8 cellular contexts compared by ENCODE assay signal in genomic region chr5:58582004-58582403, GRCh38. TPM values are rescaled to one million over a fixed set of nuclear protein-coding genes. Genes with fewer than 3 reads are reported as not detected.
DNase-seq lines count a peak whose midpoint lies in the region; FAIRE-seq and TF ChIP-seq lines count a peak whose summit lies in the region.

No MANE protein-coding gene starts in this region.

- POLR2A ChIA-PET in RWPE1 (lab: Yijun Ruan, JAX; ENCODE audit: low non-redundant PET): no interaction called here

- H3K79me2 ChIP-seq in fibroblast of lung (ENCODE audit: control insufficient read depth, insufficient read depth, low read length): no peaks in the 10 kb centered on the region

- no peak for DNase-seq in activated CD4-positive, alpha-beta T cell treated with anti-CD3 and anti-CD28 coated beads, Interleukin-2, amount 10 ng/mL, durations not matched to agents 24 days and 14 days
- no peak for DNase-seq in activated CD4-positive, alpha-beta T cell treated with anti-CD3 and anti-CD28 coated beads, Interleukin-2, amount 50 U/mL, for 48 hours
- DNase-seq in RWPE1 (ENCODE audit: low spot score) (peak; percentile 4), fibroblast of lung (ENCODE audit: low read depth in 2 of 2) (no peak), progenitor cell of endocrine pancreas (ENCODE audit: low spot score, unreplicated experiment) (peak; percentile 22), HTR-8/SVneo (ENCODE audit: insufficient read length, low spot score) (no peak), SIG-M5 (lab: John Stamatoyannopoulos, UW) (no peak)
- DNase-seq in effector CD8-positive, alpha-beta T cell (lab: John Stamatoyannopoulos, UW): no peak

- no peak overlapping the region for H3K27ac ChIP-seq in RWPE1
- no peak overlapping the region for H3K27ac ChIP-seq in fibroblast of lung (ENCODE audit: insufficient read depth, low read length)

- H3K9ac ChIP-seq in fibroblast of lung (ENCODE audit: insufficient read depth, low read length): no peak overlapping the region

- no peaks in the 10 kb centered on the region for H3K36me3 ChIP-seq in fibroblast of lung (ENCODE audit: control insufficient read depth, insufficient read depth, low read length)

- H3K27me3 ChIP-seq in fibroblast of lung (ENCODE audit: control insufficient read depth, insufficient read depth, low read length): peaks cover 2% of the 10 kb centered on the region

- H3K36me3 Mint-ChIP-seq in activated CD4-positive, alpha-beta T cell treated with anti-CD3 and anti-CD28 coated beads, Interleukin-2, amount 10 ng/mL, durations not matched to agents 24 days and 14 days (ENCODE audit: low read depth): no peaks in the 10 kb centered on the region
- no peaks in the 10 kb centered on the region for H3K36me3 Mint-ChIP-seq in progenitor cell of endocrine pancreas (ENCODE audit: insufficient read depth)

- peak overlapping the region; percentile 81 for H3K4me2 ChIP-seq in fibroblast of lung (ENCODE audit: extremely low read depth, insufficient read depth, low read length)

- H3K4me3 ChIP-seq in fibroblast of lung (replicated peaks in 1 of 4; ENCODE audit: control extremely low read depth in 1 of 4, insufficient read depth in 1 of 4, low read depth in 3 of 4, low read length in 4 of 4): peak overlapping the region; percentile 12 to 77 (median 52)

- peaks cover 44% of the 10 kb centered on the region for H3K27me3 Mint-ChIP-seq in activated CD4-positive, alpha-beta T cell treated with anti-CD3 and anti-CD28 coated beads, Interleukin-2, amount 10 ng/mL, durations not matched to agents 24 days and 14 days
- H3K27me3 Mint-ChIP-seq in progenitor cell of endocrine pancreas: peaks cover 7% of the 10 kb centered on the region

- CTCF ChIA-PET in RWPE1 (lab: Yijun Ruan, JAX): no interaction called here

- intact Hi-C loops in activated CD4-positive, alpha-beta T cell treated with anti-CD3 and anti-CD28 coated beads, Interleukin-2, amount 10 ng/mL, durations not matched to agents 24 days and 14 days (cut with micrococcal nuclease): no loop called here

- H3K9me3 ChIP-seq in fibroblast of lung (ENCODE audit: control insufficient read depth, insufficient read depth, low read depth, low read length): no peaks in the 10 kb centered on the region

- H3K4me1 Mint-ChIP-seq in activated CD4-positive, alpha-beta T cell treated with anti-CD3 and anti-CD28 coated beads, Interleukin-2, amount 10 ng/mL, durations not matched to agents 24 days and 14 days: peaks cover 10% of the 10 kb centered on the region
- peaks cover 14% of the 10 kb centered on the region for H3K4me1 Mint-ChIP-seq in progenitor cell of endocrine pancreas (ENCODE audit: low read depth)

- H3K9me3 Mint-ChIP-seq in activated CD4-positive, alpha-beta T cell treated with anti-CD3 and anti-CD28 coated beads, Interleukin-2, amount 10 ng/mL, durations not matched to agents 24 days and 14 days: peaks cover 3% of the 10 kb centered on the region
- no peaks in the 10 kb centered on the region for H3K9me3 Mint-ChIP-seq in progenitor cell of endocrine pancreas (ENCODE audit: low read depth)

- no peaks in the 10 kb centered on the region for H4K20me1 ChIP-seq in fibroblast of lung (ENCODE audit: control insufficient read depth, extremely low read depth, insufficient read depth, low read length)

- FAIRE-seq in HTR-8/SVneo (lab: Jason Lieb, UNC): no peak

- H3K4me1 ChIP-seq in fibroblast of lung (ENCODE audit: control insufficient read depth, extremely low read depth, insufficient read depth, low read length): no peaks in the 10 kb centered on the region

- H3K4me3 Mint-ChIP-seq in activated CD4-positive, alpha-beta T cell treated with anti-CD3 and anti-CD28 coated beads, Interleukin-2, amount 10 ng/mL, durations not matched to agents 24 days and 14 days: peak overlapping the region; percentile 80
- H3K4me3 Mint-ChIP-seq in progenitor cell of endocrine pancreas (ENCODE audit: low read depth): peak overlapping the region; percentile 89

- no peak overlapping the region for H3K27ac Mint-ChIP-seq in activated CD4-positive, alpha-beta T cell treated with anti-CD3 and anti-CD28 coated beads, Interleukin-2, amount 10 ng/mL, durations not matched to agents 24 days and 14 days
- peak overlapping the region; percentile 88 for H3K27ac Mint-ChIP-seq in progenitor cell of endocrine pancreas

- TF ChIP-seq CTCF in RWPE1 (conservative IDR thresholded peaks at IDR 0.05; ENCODE audit: low read depth) (no peak), fibroblast of lung (conservative IDR thresholded peaks at IDR 0.05 in 1 of 2, IDR thresholded peaks at IDR 0.05 in 1 of 2; ENCODE audit: low read depth in 1 of 2, low read length in 2 of 2) (no peak), progenitor cell of endocrine pancreas (IDR thresholded peaks at IDR 0.05; ENCODE audit: unreplicated experiment) (no peak)

- peak overlapping the region; percentile 78 for H2AFZ ChIP-seq in fibroblast of lung (ENCODE audit: low read length)

RNA-seq across cellular contexts. Expression of gene RAB3C, which starts 0.9 kb away (rescaled TPM):
- total RNA-seq in activated CD4-positive, alpha-beta T cell treated with anti-CD3 and anti-CD28 coated beads, Interleukin-2, amount 10 ng/mL, durations not matched to agents 24 days and 14 days: not detected in 2 replicates
- total RNA-seq in fibroblast of lung (not detected in 2 replicates), progenitor cell of endocrine pancreas (18.9 and 25.2 TPM in 2 replicates)
- polyA plus RNA-seq in fibroblast of lung: not detected in 2 replicates
- not detected in 2 replicates for polyA plus RNA-seq in fibroblast of lung (2012)
- polyA minus RNA-seq in fibroblast of lung (ENCODE audit: low replicate concordance): not detected in 2 replicates

Comparison
In these comparisons a context has a peak if more than half of its experiments do, and no peak if none do; other contexts are left out.
1. DNase-seq: peak in RWPE1 (single experiment) and progenitor cell of endocrine pancreas (single experiment); none in activated CD4-positive, alpha-beta T cell treated with anti-CD3 and anti-CD28 coated beads, Interleukin-2, amount 10 ng/mL, durations not matched to agents 24 days and 14 days (single experiment), activated CD4-positive, alpha-beta T cell treated with anti-CD3 and anti-CD28 coated beads, Interleukin-2, amount 50 U/mL, for 48 hours (0 of 2), fibroblast of lung (0 of 2), effector CD8-positive, alpha-beta T cell (single experiment), HTR-8/SVneo (single experiment) and SIG-M5 (single experiment).
2. RNA of gene RAB3C, which starts 0.9 kb away (total RNA-seq): 18.9 to 25.2 TPM in progenitor cell of endocrine pancreas; not detected in activated CD4-positive, alpha-beta T cell treated with anti-CD3 and anti-CD28 coated beads, Interleukin-2, amount 10 ng/mL, durations not matched to agents 24 days and 14 days and not detected in fibroblast of lung; every median in the first group is over 10 times any median in the second.